9 cellular contexts compared by ENCODE assay signal in genomic region chr3:122021811-122022401, GRCh38. TPM values are rescaled to one million over a fixed set of nuclear protein-coding genes. Genes with fewer than 3 reads are reported as not detected.
DNase-seq lines count a peak whose midpoint lies in the region; ATAC-seq and TF ChIP-seq lines count a peak whose summit lies in the region.
"Had no signal": no experiment of that assay in that cellular context is flagged by ENCODE, and none has a peak within 500 bp of the region (broad histone marks: within the 10 kb centered on the region; RNA-seq: fewer than 3 reads in every experiment).

Gene ILDR1, minus strand, starts transcription at chr3:122022247. Its CDS starts 170 bp downstream, at chr3:122022077.

- H3K4me3 ChIP-seq in SK-N-SH (ENCODE audit: low read depth in 2 of 2, low read length in 1 of 2) (peak within 1 kb of the TSS in 1 of 2 experiments; percentile 31; a peak in 3 of 4 replicates), upper lobe of right lung (peak within 1 kb of the TSS; percentile 52)

- POLR2A ChIA-PET in SK-N-SH (lab: Yijun Ruan, JAX): interaction anchor here (0.6 to 0.7 kb wide), 2 partner anchors 75 to 573 kb away, joined by 3 to 4 read pairs; no protein-coding TSS in a partner anchor

- no peaks in the 10 kb centered on the region for H3K79me2 ChIP-seq in SK-N-SH (ENCODE audit: insufficient read depth)

- ATAC-seq in HG03196 (IDR thresholded peaks at IDR 0.05; ENCODE audit: unreplicated experiment) (peak; percentile 47), upper lobe of right lung (peak; percentile 99), GM18520 (IDR thresholded peaks at IDR 0.05; ENCODE audit: unreplicated experiment) (no peak)

- H3K27ac ChIP-seq in SK-N-SH (ENCODE audit: low read depth in 2 of 2, low read length in 1 of 2) (no peak within 1 kb of the TSS), upper lobe of right lung (peak within 1 kb of the TSS; percentile 52)

- H3F3A ChIP-seq in SK-N-SH (replicated peaks; ENCODE audit: insufficient read depth): no peaks in the 10 kb centered on the region

- H4K20me1 ChIP-seq in SK-N-SH (ENCODE audit: insufficient read depth): no peaks in the 10 kb centered on the region

- DNase-seq in NCI-H2081 (lab: John Stamatoyannopoulos, UW): peak; percentile 83 to 86
- DNase-seq in NCI-H2081 treated with DMSO at 0.1 percent for 48 hours (lab: John Stamatoyannopoulos, UW): no peak
- DNase-seq in SK-N-SH: peak; percentile 35
- DNase-seq in iPS-NIHi11 (ENCODE audit: low spot score): peak; percentile 84
- DNase-seq in upper lobe of right lung: peak; percentile 87
- no peak for DNase-seq in activated CD4-positive, CD25-positive, alpha-beta regulatory T cell treated with anti-CD3 and anti-CD28 coated beads, Interleukin-2, amount 50 U/mL, for 72 hours

- no peaks in the 10 kb centered on the region for H3K9me2 ChIP-seq in SK-N-SH

- H3K9me3 ChIP-seq in SK-N-SH: no peaks in the 10 kb centered on the region
- no peaks in the 10 kb centered on the region for H3K9me3 ChIP-seq in upper lobe of right lung

- no peak for TF ChIP-seq RAD21 in SK-N-SH (IDR thresholded peaks at IDR 0.05; ENCODE audit: low read length)

- no peak for TF ChIP-seq CTCF in SK-N-SH (IDR thresholded peaks at IDR 0.05)
- no peak for TF ChIP-seq CTCF in upper lobe of right lung (IDR thresholded peaks at IDR 0.05)

- WGBS in SK-N-SH (ENCODE audit: low lambda C conversion rate): 10% methylated on average over 23 of the region's 43 CpGs

- H3K9ac ChIP-seq in SK-N-SH: no peak within 1 kb of the TSS

- intact Hi-C loops in upper lobe of right lung (cut with DNase I): no loop called here

- CTCF ChIA-PET in SK-N-SH (lab: Yijun Ruan, JAX): no interaction called here

- peak within 1 kb of the TSS; percentile 52; the same call in 1 of the 2 replicates for H3K4me2 ChIP-seq in SK-N-SH

- H3K36me3 ChIP-seq in SK-N-SH (replicated peaks in 1 of 2; ENCODE audit: control insufficient read depth in 1 of 2, insufficient read depth in 2 of 2, low read length in 1 of 2) (no peaks in the 10 kb centered on the region), upper lobe of right lung (no peaks in the 10 kb centered on the region)

- no peak for TF ChIP-seq EP300 in SK-N-SH (IDR thresholded peaks at IDR 0.05; ENCODE audit: borderline replicate concordance in 1 of 2, low read depth in 1 of 2, low read length in 1 of 2)

- H3K27me3 ChIP-seq in SK-N-SH (ENCODE audit: insufficient read depth) (no peaks in the 10 kb centered on the region), upper lobe of right lung (no peaks in the 10 kb centered on the region)

- H3K4me1 ChIP-seq in SK-N-SH (ENCODE audit: control insufficient read depth in 1 of 2, insufficient read depth in 2 of 2, low read depth in 1 of 2, low read length in 1 of 2): no peaks in the 10 kb centered on the region; a peak in 1 of 4 replicates
- no peaks in the 10 kb centered on the region for H3K4me1 ChIP-seq in upper lobe of right lung

- H2AFZ ChIP-seq in SK-N-SH (ENCODE audit: low read depth): no peak within 1 kb of the TSS

TF ChIP-seq in SK-N-SH, 30 proteins besides CTCF, POLR2A, EP300 and RAD21:
- TF ChIP-seq EZH2phosphoT487 (IDR thresholded peaks at IDR 0.05; ENCODE audit: borderline replicate concordance, low read depth): no peak
- no peak for TF ChIP-seq NRF1 (IDR thresholded peaks at IDR 0.05; ENCODE audit: low read depth, low read length)
- TF ChIP-seq FOXJ3 (CRISPR knock-in tag; IDR thresholded peaks at IDR 0.05): no peak
- TF ChIP-seq REST (IDR thresholded peaks at IDR 0.05; ENCODE audit: low read depth, low read length): no peak

RNA-seq across cellular contexts. Expression of gene ILDR1, which starts in this region (rescaled TPM):
- 0.02 and 0.05 TPM in 2 replicates for polyA plus RNA-seq in SK-N-SH (2012; rRNA removed)
- polyA plus RNA-seq in SK-N-SH (2012; cell fraction: cytosol; rRNA removed): 0.01 TPM in 1 of 2 replicates, not detected in the other
- 0.04 and 0.05 TPM in 2 replicates for polyA plus RNA-seq in SK-N-SH (2012; cell fraction: nucleus; rRNA removed)
- total RNA-seq in upper lobe of right lung: 6.9 TPM
- total RNA-seq: skeletal muscle tissue had no signal

Comparison
In these comparisons a context has a peak if more than half of its experiments do, and no peak if none do; other contexts are left out.
1. DNase-seq: peak in NCI-H2081 (2 of 2), iPS-NIHi11 (single experiment) and upper lobe of right lung (single experiment); none in NCI-H2081 treated with DMSO at 0.1 percent for 48 hours (single experiment) and activated CD4-positive, CD25-positive, alpha-beta regulatory T cell treated with anti-CD3 and anti-CD28 coated beads, Interleukin-2, amount 50 U/mL, for 72 hours (single experiment).
2. Peak in DNase-seq and H3K4me2 ChIP-seq in SK-N-SH; RNA of the gene not detected or under 1 TPM.